Comparison of ENCODE assay signal across 9 cellular contexts in genomic region chr5:1315709-1316587, GRCh38. TPM values are rescaled to one million over a fixed set of nuclear protein-coding genes. Genes with fewer than 3 reads are reported as not detected.
DNase-seq lines count a peak whose midpoint lies in the region; ATAC-seq lines count a peak whose summit lies in the region.
"Had no signal": no experiment of that assay in that cellular context is flagged by ENCODE, and none has a peak within 500 bp of the region (broad histone marks: within the 10 kb centered on the region; RNA-seq: fewer than 3 reads in every experiment).

No MANE protein-coding gene starts in this region.

- peak; percentile 63 for ATAC-seq in GM19395 (IDR thresholded peaks at IDR 0.05; ENCODE audit: unreplicated experiment)
- ATAC-seq in HG03439 (IDR thresholded peaks at IDR 0.05; ENCODE audit: unreplicated experiment), result peak; percentile 59

- H3K4me3 ChIP-seq in CD8-positive, alpha-beta memory T cell (ENCODE audit: low read length), result peak overlapping the region; percentile 58
- H3K4me3 ChIP-seq in stomach smooth muscle (ENCODE audit: low read length in 2 of 2), result peak overlapping the region; percentile 52 to 61

- H3K27ac Mint-ChIP-seq in CD8-positive, alpha-beta memory T cell, result peak overlapping the region; percentile 60 to 96 (median 84)

- peaks cover 3% of the 10 kb centered on the region for H3K36me3 ChIP-seq in CD8-positive, alpha-beta memory T cell (ENCODE audit: insufficient read depth, low read length)
- peaks cover 15 to 19% of the 10 kb centered on the region in 2 donors for H3K36me3 ChIP-seq in stomach smooth muscle (ENCODE audit: control insufficient read depth in 2 of 2, insufficient read depth in 2 of 2, low read length in 2 of 2)

- peak; percentile 39 to 76 (median 62) for DNase-seq in CD8-positive, alpha-beta memory T cell
- DNase-seq in NCI-H748 treated with DMSO at 0.1 percent for 48 hours (lab: John Stamatoyannopoulos, UW), result peak; percentile 100
- peak; percentile 19 for DNase-seq in activated gamma-delta T cell treated with anti-CD3 and anti-CD28 coated beads, Interleukin-2, amount 50 U/mL, for 16 hours (ENCODE audit: low read depth)
- DNase-seq in left kidney (ENCODE audit: low read depth, low spot score), result peak; percentile 88
- no peak for DNase-seq in GM03348 (ENCODE audit: low spot score)
- DNase-seq: heart right ventricle had no signal

- H3K9me3 Mint-ChIP-seq in CD8-positive, alpha-beta memory T cell, result peaks cover 0 to 10% (median 7%) of the 10 kb centered on the region in 5 donors

- peaks cover 56% of the 10 kb centered on the region for H3K4me1 ChIP-seq in CD8-positive, alpha-beta memory T cell (ENCODE audit: insufficient read depth, low read length)
- H3K4me1 ChIP-seq in stomach smooth muscle (ENCODE audit: control insufficient read depth, insufficient read depth, low read length), result peaks cover 10% of the 10 kb centered on the region

- H3K27me3 Mint-ChIP-seq in CD8-positive, alpha-beta memory T cell, result no peaks in the 10 kb centered on the region

- H3K9me3 ChIP-seq in CD8-positive, alpha-beta memory T cell (ENCODE audit: low read length), result peaks cover 2% of the 10 kb centered on the region
- H3K9me3 ChIP-seq in stomach smooth muscle (ENCODE audit: control insufficient read depth in 2 of 2, low read length in 2 of 2), result no peaks in the 10 kb centered on the region

- H3K4me3 Mint-ChIP-seq in CD8-positive, alpha-beta memory T cell, result peak overlapping the region; percentile 73 to 92 (median 86)

- CTCF ChIA-PET in CD8-positive, alpha-beta memory T cell (lab: Charles Lee), result interaction anchor here (0.9 to 1.3 kb wide), 2 partner anchors 13 to 14 kb away, joined by 3 read pairs; no protein-coding TSS in a partner anchor

- peaks cover 0 to 38% (median 0%) of the 10 kb centered on the region in 3 donors for H3K36me3 Mint-ChIP-seq in CD8-positive, alpha-beta memory T cell

- POLR2A ChIA-PET in CD8-positive, alpha-beta memory T cell (lab: Charles Lee), result interaction anchor here (1.0 to 1.5 kb wide), 3 partner anchors 29 to 176 kb away, joined by 3 to 6 read pairs (median 4); partner anchors contain the start of gene CLPTM1L

- H3K27ac ChIP-seq in CD8-positive, alpha-beta memory T cell (ENCODE audit: low read depth, low read length), result no peak overlapping the region
- H3K27ac ChIP-seq in stomach smooth muscle (ENCODE audit: low read length), result no peak overlapping the region

- no peaks in the 10 kb centered on the region for H3K27me3 ChIP-seq in CD8-positive, alpha-beta memory T cell (ENCODE audit: insufficient read depth, low read length, poor library complexity, severe bottlenecking)
- H3K27me3 ChIP-seq in stomach smooth muscle (ENCODE audit: control insufficient read depth in 1 of 2, insufficient read depth in 2 of 2, low read length in 2 of 2), result no peaks in the 10 kb centered on the region

- H3K4me1 Mint-ChIP-seq in CD8-positive, alpha-beta memory T cell, result peaks cover 59 to 61% (median 61%) of the 10 kb centered on the region in 3 donors

- H3K9ac ChIP-seq in stomach smooth muscle (ENCODE audit: low read length in 2 of 2), result peak overlapping the region in 1 of 2 donors; percentile 51

RNA-seq across cellular contexts. Expression of gene TERT, which starts 21.1 kb away (rescaled TPM):
- 1 to 10 TPM; 2.0 to 2.5 TPM for total RNA-seq in CD8-positive, alpha-beta memory T cell
- not detected for polyA plus RNA-seq in CD8-positive, alpha-beta memory T cell
- total RNA-seq: heart right ventricle had no signal
- polyA plus RNA-seq: heart right ventricle had no signal

RNA-seq across cellular contexts. Expression of gene CLPTM1L, which starts 29.0 kb away (rescaled TPM):
- 100 to 1,000 TPM; 109 to 110 TPM for total RNA-seq in CD8-positive, alpha-beta memory T cell
- polyA plus RNA-seq in CD8-positive, alpha-beta memory T cell, result 68.1 TPM
